1 cellular context compared by ENCODE assay signal in the genomic region with DNA sequence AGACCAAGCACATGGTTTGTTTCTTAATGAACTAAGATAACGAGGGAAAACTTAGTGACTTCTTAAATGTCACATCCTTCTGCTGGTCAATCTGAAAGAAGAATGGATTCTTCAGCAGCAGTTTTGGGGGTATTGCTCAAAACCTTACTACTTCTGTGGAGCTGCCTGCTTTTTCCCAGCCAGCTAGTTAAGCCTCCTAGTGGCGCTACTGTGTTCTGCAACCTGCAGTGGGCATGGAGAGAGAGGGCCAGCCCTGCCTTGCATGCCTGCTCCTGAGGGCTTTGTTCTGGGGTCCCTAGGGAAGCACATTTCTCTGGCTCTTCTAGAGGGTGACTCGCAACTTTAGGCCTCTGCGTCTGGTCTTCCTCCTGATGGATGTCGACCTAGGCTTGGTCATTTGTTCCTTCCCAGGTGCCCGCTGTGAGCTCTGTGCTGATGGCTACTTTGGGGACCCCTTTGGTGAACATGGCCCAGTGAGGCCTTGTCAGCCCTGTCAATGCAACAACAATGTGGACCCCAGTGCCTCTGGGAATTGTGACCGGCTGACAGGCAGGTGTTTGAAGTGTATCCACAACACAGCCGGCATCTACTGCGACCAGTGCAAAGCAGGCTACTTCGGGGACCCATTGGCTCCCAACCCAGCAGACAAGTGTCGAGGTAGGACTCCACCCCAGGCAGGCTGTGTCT.
A peak's percentile ranks its signal among the peaks of the same experiment; 100 is the strongest.
TF ChIP-seq lines count a peak whose summit lies in the region.

No MANE protein-coding gene starts in this region.

TF ChIP-seq in HepG2, 621 proteins besides CTCF, POLR2A, EP300 and RAD21:
- 0 out of 2 replicates have a peak, but pooled peaks have one; percentile 33 for TF ChIP-seq ZNF501 (CRISPR knock-in tag; IDR thresholded peaks at IDR 0.05)
- TF ChIP-seq STAG1 (CRISPR knock-in tag; IDR thresholded peaks at IDR 0.05), result peak; percentile 72
- TF ChIP-seq TARDBP (CRISPR knock-in tag; IDR thresholded peaks at IDR 0.05), result 0 out of 2 replicates have a peak, but pooled peaks have one; percentile 27
- TF ChIP-seq HNRNPK (IDR thresholded peaks at IDR 0.05; ENCODE audit: low read depth, low read length, poor library complexity, severe bottlenecking), result no peak
- no peak for TF ChIP-seq MIXL1 (CRISPR knock-in tag; IDR thresholded peaks at IDR 0.05)
- no peak for TF ChIP-seq ZNF749 (CRISPR knock-in tag; IDR thresholded peaks at IDR 0.05; ENCODE audit: borderline replicate concordance)
- no peak for TF ChIP-seq ZNF382 (CRISPR knock-in tag; IDR thresholded peaks at IDR 0.05; ENCODE audit: borderline replicate concordance)
- no peak for TF ChIP-seq MAF1 (CRISPR knock-in tag; IDR thresholded peaks at IDR 0.05; ENCODE audit: borderline replicate concordance)
- TF ChIP-seq SMC3 (IDR thresholded peaks at IDR 0.05; ENCODE audit: low read length), result peak; percentile 63
